8 cellular contexts compared by ENCODE assay signal in genomic region chr1:171081220-171081993, GRCh38. TPM values are rescaled to one million over a fixed set of nuclear protein-coding genes. Genes with fewer than 3 reads are reported as not detected.
A peak's percentile ranks its signal among the peaks of the same experiment; 100 is the strongest.
DNase-seq lines count a peak whose midpoint lies in the region; FAIRE-seq and TF ChIP-seq lines count a peak whose summit lies in the region.

No MANE protein-coding gene starts in this region.

- H3K9me3 ChIP-seq in DOHH2 (ENCODE audit: control insufficient read depth, insufficient read depth, low read length) = no peaks in the 10 kb centered on the region
- H3K9me3 ChIP-seq in H1 (ENCODE audit: insufficient read depth in 2 of 2, low read depth in 1 of 2, low read length in 1 of 2) = no peaks in the 10 kb centered on the region

- TF ChIP-seq EP300 in H1 (IDR thresholded peaks at IDR 0.05; ENCODE audit: borderline replicate concordance in 1 of 2, low read depth in 2 of 2, low read length in 2 of 2) = no peak

- H3K9me3 Mint-ChIP-seq in nephron = peaks cover 2% of the 10 kb centered on the region

- no peak overlapping the region for H4K91ac ChIP-seq in H1 (replicated peaks; ENCODE audit: insufficient read length, low read length)

- H4K8ac ChIP-seq in H1 (ENCODE audit: extremely low read depth, insufficient read depth, low read length) = no peak overlapping the region

- H3K56ac ChIP-seq in H1 (replicated peaks; ENCODE audit: insufficient read length, low read depth, low read length) = no peak overlapping the region

- H3K36me3 Mint-ChIP-seq in nephron (ENCODE audit: low read depth) = no peaks in the 10 kb centered on the region

- no peaks in the 10 kb centered on the region for H3F3A ChIP-seq in DOHH2 (ENCODE audit: control insufficient read depth, insufficient read depth)

- no peak overlapping the region for H3K4ac ChIP-seq in H1 (replicated peaks; ENCODE audit: insufficient read length, low read depth, low read length)

- H3K36me3 ChIP-seq in DOHH2 (ENCODE audit: control insufficient read depth, low read length) (no peaks in the 10 kb centered on the region), H1 (ENCODE audit: control insufficient read depth in 2 of 4, insufficient read depth in 4 of 4, low read length in 3 of 4) (no peaks in the 10 kb centered on the region)

- CTCF ChIA-PET in H1 (lab: Charles Lee; ENCODE audit: partially characterized antibody) = interaction anchor here (0.6 to 2.8 kb wide), 34 partner anchors 10 to 1072 kb away, joined by 3 to 30 read pairs (median 4); partner anchors contain the start of genes FMO2, FMO3 and FMO4

- peak overlapping the region; percentile 76 for H2AFZ ChIP-seq in H1 (ENCODE audit: low read length)

- no peak overlapping the region for H3K14ac ChIP-seq in H1 (ENCODE audit: insufficient read length)

- H3K79me2 ChIP-seq in DOHH2 (ENCODE audit: control insufficient read depth, low read length) (no peaks in the 10 kb centered on the region), H1 (ENCODE audit: control insufficient read depth in 1 of 2, insufficient read depth in 2 of 2, low read length in 2 of 2) (no peaks in the 10 kb centered on the region)

- H3K27ac Mint-ChIP-seq in nephron = peak overlapping the region; percentile 92 to 97 (median 92)

- TF ChIP-seq CTCF in DOHH2 (IDR thresholded peaks at IDR 0.05; ENCODE audit: low read depth, low read length, poor library complexity, severe bottlenecking) = peak; percentile 50
- peak in 2 of 3 experiments; percentile 25 to 32; a peak in 2 of 4 replicates for TF ChIP-seq CTCF in H1 (IDR thresholded peaks at IDR 0.05; ENCODE audit: control extremely low read depth in 1 of 3, insufficient read depth in 1 of 3, low read depth in 1 of 3, low read length in 3 of 3)
- TF ChIP-seq CTCF in nephron (IDR thresholded peaks at IDR 0.05; ENCODE audit: unreplicated experiment in 3 of 3) = peak; percentile 40 to 55 (median 41)

- no peak overlapping the region for H3K9ac ChIP-seq in H1 (replicated peaks in 1 of 4; ENCODE audit: extremely low read depth in 1 of 4, low read depth in 3 of 4, low read length in 3 of 4)

- H3K4me2 ChIP-seq in DOHH2 (ENCODE audit: low read length) (no peak overlapping the region), H1 (ENCODE audit: insufficient read depth in 1 of 2, low read depth in 2 of 2, low read length in 2 of 2) (no peak overlapping the region)

- H2BK20ac ChIP-seq in H1 (ENCODE audit: low read length) = no peak overlapping the region; the same call in 1 of the 2 replicates

- POLR2A ChIA-PET in H1 (lab: Charles Lee; ENCODE audit: partially characterized antibody) = interaction anchor here (1.0 kb wide), 1 partner anchor 9 kb away, joined by 3 read pairs; the partner anchor contains the start of gene FMO3

- no peaks in the 10 kb centered on the region for H3K27me3 Mint-ChIP-seq in nephron (ENCODE audit: low read depth)

- H2BK15ac ChIP-seq in H1 (ENCODE audit: low read length) = no peak overlapping the region

- no peaks in the 10 kb centered on the region for H3K23me2 ChIP-seq in H1 (ENCODE audit: low read depth, low read length)

- H3K4me1 Mint-ChIP-seq in nephron = peaks cover 33% of the 10 kb centered on the region

- H3K4me3 ChIP-seq in DOHH2 (ENCODE audit: low read length) (no peak overlapping the region), H1 (ENCODE audit: extremely low read depth in 1 of 4, insufficient read depth in 2 of 4, low read depth in 3 of 4, low read length in 4 of 4) (no peak overlapping the region)

- H3K79me1 ChIP-seq in H1 (ENCODE audit: low read depth, low read length) = no peaks in the 10 kb centered on the region

- H2AK5ac ChIP-seq in H1 (ENCODE audit: low read depth, low read length) = no peak overlapping the region

- DNase-seq in NCI-H526 (lab: John Stamatoyannopoulos, UW) (peak; percentile 41 to 66), H1 (ENCODE audit: low read depth in 1 of 2, low spot score in 2 of 2) (no peak), SKM-1 (lab: John Stamatoyannopoulos, UW; ENCODE audit: unreplicated experiment) (no peak), GF-D8 (lab: John Stamatoyannopoulos, UW) (no peak), NCI-H2171 treated with DMSO at 0.1 percent for 48 hours (lab: John Stamatoyannopoulos, UW) (no peak), retina (no peak)

- H3K4me3 Mint-ChIP-seq in nephron = peak overlapping the region in 2 of 3 experiments; percentile 27 to 68

- peak; percentile 54 to 58 for TF ChIP-seq RAD21 in H1 (IDR thresholded peaks at IDR 0.05 in 1 of 2, conservative IDR thresholded peaks at IDR 0.05 in 1 of 2; ENCODE audit: low read depth in 2 of 2, low read length in 2 of 2)

- H4K20me1 ChIP-seq in DOHH2 (ENCODE audit: control insufficient read depth, insufficient read depth, low read depth, low read length) (no peaks in the 10 kb centered on the region), H1 (replicated peaks in 1 of 2; ENCODE audit: control insufficient read depth in 1 of 2, insufficient read depth in 2 of 2, low read length in 2 of 2) (no peaks in the 10 kb centered on the region)

- H2BK5ac ChIP-seq in H1 (ENCODE audit: low read depth, low read length) = no peak overlapping the region

- H3K27me3 ChIP-seq in DOHH2 (ENCODE audit: control insufficient read depth, low read length) (no peaks in the 10 kb centered on the region), H1 (replicated peaks in 1 of 4; ENCODE audit: control insufficient read depth in 3 of 4, extremely low read depth in 1 of 4, insufficient read depth in 3 of 4, low read length in 3 of 4) (no peaks in the 10 kb centered on the region)

- no peaks in the 10 kb centered on the region for H3K9me2 ChIP-seq in DOHH2 (replicated peaks; ENCODE audit: control insufficient read depth, low read length)

- H2BK120ac ChIP-seq in H1 (replicated peaks; ENCODE audit: low read depth, low read length) = no peak overlapping the region

- no peak overlapping the region for H3K18ac ChIP-seq in H1 (ENCODE audit: extremely low read depth, low read length)

- no peak overlapping the region for H4K5ac ChIP-seq in H1 (ENCODE audit: insufficient read length, low read depth, low read length)

- no peak overlapping the region for H3K23ac ChIP-seq in H1 (ENCODE audit: insufficient read length)

- peak; percentile 55 for FAIRE-seq in H1 (lab: Jason Lieb, UNC)

- no peaks in the 10 kb centered on the region for H3K4me1 ChIP-seq in DOHH2 (ENCODE audit: control insufficient read depth, low read length)
- no peaks in the 10 kb centered on the region for H3K4me1 ChIP-seq in H1 (replicated peaks in 1 of 4; ENCODE audit: control insufficient read depth in 3 of 4, insufficient read depth in 4 of 4, low read length in 3 of 4)

- H3K27ac ChIP-seq in DOHH2 (ENCODE audit: low read depth, low read length) (no peak overlapping the region), H1 (ENCODE audit: low read depth, low read length) (no peak overlapping the region)

- 82% methylated on average over 4 of the region's 4 CpGs; no CpG with 5 or more reads in 1 of the 2 experiments for WGBS in H1 (ENCODE audit: extremely low coverage in 1 of 2, insufficient coverage in 1 of 2, insufficient read length in 1 of 2, insufficient replicate concordance in 2 of 2, low coverage in 1 of 2, low lambda C conversion rate in 2 of 2, missing lambda C conversion rate in 1 of 2), 2 experiments

- TF ChIP-seq POLR2A in H1 (IDR thresholded peaks at IDR 0.05; ENCODE audit: control extremely low read depth in 1 of 2, low read depth in 2 of 2, low read length in 2 of 2) = no peak

- H2BK12ac ChIP-seq in H1 (ENCODE audit: low read depth, low read length) = no peak overlapping the region

TF ChIP-seq in H1, 55 proteins besides CTCF, POLR2A, EP300 and RAD21 (continues in another document):
- TF ChIP-seq NANOG (IDR thresholded peaks at IDR 0.05; ENCODE audit: insufficient read depth, low read depth, low read length, poor library complexity, severe bottlenecking) (no peak), MAFK (IDR thresholded peaks at IDR 0.05; ENCODE audit: low read depth, low read length) (no peak), HDAC6 (IDR thresholded peaks at IDR 0.05; ENCODE audit: low read depth, low read length) (no peak), SP4 (IDR thresholded peaks at IDR 0.05; ENCODE audit: low read length) (no peak), RXRA (IDR thresholded peaks at IDR 0.05; ENCODE audit: insufficient read depth, low read depth, low read length) (no peak), JUND (IDR thresholded peaks at IDR 0.05; ENCODE audit: low read length) (no peak), KDM1A (IDR thresholded peaks at IDR 0.05; ENCODE audit: borderline replicate concordance, low read length) (no peak), USF2 (IDR thresholded peaks at IDR 0.05; ENCODE audit: low read length) (no peak), GABPA (IDR thresholded peaks at IDR 0.05; ENCODE audit: borderline replicate concordance, insufficient read depth, low read length) (no peak), CREB1 (IDR thresholded peaks at IDR 0.05) (no peak), CBX8 (IDR thresholded peaks at IDR 0.05; ENCODE audit: borderline replicate concordance, low read depth, low read length) (no peak), SIN3A (conservative IDR thresholded peaks at IDR 0.05 in 1 of 2, IDR thresholded peaks at IDR 0.05 in 1 of 2; ENCODE audit: low read depth in 1 of 2, low read length in 2 of 2) (no peak), TEAD4 (IDR thresholded peaks at IDR 0.05; ENCODE audit: low read depth, low read length) (no peak), TCF12 (IDR thresholded peaks at IDR 0.05; ENCODE audit: low read depth, low read length) (no peak), FOSL1 (IDR thresholded peaks at IDR 0.05; ENCODE audit: insufficient read depth, low read depth, low read length) (no peak)
- TF ChIP-seq, protein P1, sequence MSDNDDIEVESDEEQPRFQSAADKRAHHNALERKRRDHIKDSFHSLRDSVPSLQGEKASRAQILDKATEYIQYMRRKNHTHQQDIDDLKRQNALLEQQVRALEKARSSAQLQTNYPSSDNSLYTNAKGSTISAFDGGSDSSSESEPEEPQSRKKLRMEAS (IDR thresholded peaks at IDR 0.05) = no peak

RNA-seq across cellular contexts. Expression of gene FMO3, which starts 9.3 kb away (rescaled TPM):
- total RNA-seq in H1 (2021; fragmentation: NEBNext Ultra II Directional; extraction: Animal tissue kit (Norgen Biotek cat#: 25700)) = not detected in 2 replicates
- polyA plus RNA-seq in H1 (2011; rRNA removed) = not detected in 2 replicates
- polyA plus RNA-seq in H1 (2011; cell fraction: cytosol; rRNA removed) = not detected
- polyA plus RNA-seq in H1 (2011; cell fraction: nucleus; rRNA removed) = not detected
- polyA plus RNA-seq in H1 (2012, experiment 1 of 2) = not detected in 4 replicates
- polyA plus RNA-seq in H1 (2012, experiment 2 of 2) = not detected
- polyA plus RNA-seq in H1 (2013, experiment 1 of 2) = not detected
- 0.07 TPM for polyA plus RNA-seq in H1 (2013, experiment 2 of 2)
- not detected in 2 replicates for polyA minus RNA-seq in H1 (2011; rRNA and poly(A)+ RNA removed)
- not detected for polyA minus RNA-seq in H1 (2011; cell fraction: cytosol; rRNA and poly(A)+ RNA removed)
- polyA minus RNA-seq in H1 (2011; cell fraction: nucleus; rRNA and poly(A)+ RNA removed) = not detected

Comparison
In these comparisons a context has a peak if more than half of its experiments do, and no peak if none do; other contexts are left out.
1. DNase-seq: peak in NCI-H526 (2 of 2); none in H1 (0 of 2), SKM-1 (single experiment), GF-D8 (single experiment), NCI-H2171 treated with DMSO at 0.1 percent for 48 hours (single experiment) and retina (single experiment).
2. Peak in every context shown above with its lines, with median percentiles within 50 percentile points of each other: CTCF ChIP-seq.